Comparison of ENCODE assay signal across 13 cellular contexts in the genomic region with DNA sequence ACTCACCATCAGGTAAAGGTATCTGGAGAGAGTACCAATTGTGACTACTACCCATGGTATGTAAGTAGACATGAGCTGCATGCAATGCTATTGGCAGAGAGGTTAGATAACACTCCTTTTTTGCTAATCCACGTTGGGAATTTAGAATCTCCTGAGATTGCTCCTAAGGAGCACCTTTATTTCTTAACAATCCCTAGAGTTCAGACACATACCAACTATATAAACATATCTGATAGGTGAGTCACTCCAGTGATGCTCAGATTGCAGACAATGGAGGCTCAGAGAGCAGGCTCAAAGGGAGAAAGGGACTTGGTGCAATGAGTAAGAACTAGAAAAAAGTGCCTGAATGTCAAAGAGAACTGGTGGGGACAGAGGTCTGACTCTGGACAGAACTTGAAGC. TPM values are rescaled to one million over a fixed set of nuclear protein-coding genes. Genes with fewer than 3 reads are reported as not detected.
DNase-seq lines count a peak whose midpoint lies in the region; ATAC-seq and TF ChIP-seq lines count a peak whose summit lies in the region.
"Had no signal": no experiment of that assay in that cellular context is flagged by ENCODE, and none has a peak within 500 bp of the region (broad histone marks: within the 10 kb centered on the region; RNA-seq: fewer than 3 reads in every experiment).

No MANE protein-coding gene starts in this region.

- H3K27me3 ChIP-seq in brain microvascular endothelial cell (replicated peaks) = no peaks in the 10 kb centered on the region
- H3K27me3 ChIP-seq in lung (ENCODE audit: control insufficient read depth, insufficient read depth) = no peaks in the 10 kb centered on the region
- no peaks in the 10 kb centered on the region for H3K27me3 ChIP-seq in lower lobe of right lung (ENCODE audit: low read depth)
- H3K27me3 ChIP-seq: pancreas had no signal

- H3K36me3 ChIP-seq in brain microvascular endothelial cell (replicated peaks) (no peaks in the 10 kb centered on the region), lung (ENCODE audit: control insufficient read depth in 2 of 2, insufficient read depth in 2 of 2, low read length in 2 of 2) (no peaks in the 10 kb centered on the region), lower lobe of right lung (no peaks in the 10 kb centered on the region)
- H3K36me3 ChIP-seq: pancreas had no signal

- in situ Hi-C loops in brain microvascular endothelial cell (cut with HindIII; ENCODE audit: low pct_ligation_motif_present, low sequenced_read_pairs) (loop anchor here (25.0 kb wide), 1 partner anchor 184 kb away; no protein-coding TSS in a partner anchor), GM13976 (cut with MboI; ENCODE audit: low sequenced_read_pairs, unreplicated experiment) (loop anchor here (25.0 kb wide), 1 partner anchor 484 kb away; no protein-coding TSS in a partner anchor)

- H3K4me1 ChIP-seq in lung (ENCODE audit: control insufficient read depth in 2 of 2, insufficient read depth in 2 of 2, low read length in 2 of 2) (no peaks in the 10 kb centered on the region), lower lobe of right lung (no peaks in the 10 kb centered on the region)
- H3K4me1 ChIP-seq: pancreas had no signal

- 55 to 56% methylated on average over 1 of the region's 1 CpG for WGBS in lung, 2 donors
- 30 to 33% methylated on average over 1 of the region's 1 CpG for WGBS in lower leg skin, 2 donors

- H3K4me3 Mint-ChIP-seq in effector memory CD8-positive, alpha-beta T cell = no peak overlapping the region
- H3K4me3 Mint-ChIP-seq: dendritic cell treated with granulocyte-macrophage colony-stimulating factor and Interleukin-4, amounts not matched to agents 40 ng/mL and 50 ng/mL, for 4 days; T-helper 17 cell had no signal

- H3K27me3 Mint-ChIP-seq in effector memory CD8-positive, alpha-beta T cell = no peaks in the 10 kb centered on the region
- H3K27me3 Mint-ChIP-seq: dendritic cell treated with granulocyte-macrophage colony-stimulating factor and Interleukin-4, amounts not matched to agents 40 ng/mL and 50 ng/mL, for 4 days; T-helper 17 cell had no signal

- H3K4me1 Mint-ChIP-seq in effector memory CD8-positive, alpha-beta T cell (ENCODE audit: low read depth in 2 of 2) = peaks cover 44 to 47% of the 10 kb centered on the region in 2 donors

- DNase-seq in EH (ENCODE audit: low read depth) (peak; percentile 83), HT1080 (ENCODE audit: low read depth) (peak; percentile 96), brain microvascular endothelial cell (peak; percentile 83), lung (ENCODE audit: low spot score) (no peak), lower lobe of right lung (no peak), lower leg skin (ENCODE audit: low spot score in 2 of 2) (no peak), GM13976 (ENCODE audit: low spot score) (no peak)
- DNase-seq in effector memory CD8-positive, alpha-beta T cell = no peak
- DNase-seq: activated T-cell treated with anti-CD3 and anti-CD28 coated beads for 4 hours, NCI-H2227 treated with DMSO at 0.1 percent for 48 hours, pancreas, T-helper 17 cell had no signal

- ATAC-seq in lung (ENCODE audit: insufficient read depth, low FRiP score) (peak; percentile 15), lower lobe of right lung (no peak)
- ATAC-seq in effector memory CD8-positive, alpha-beta T cell (replicated peaks) = no peak
- ATAC-seq: T-helper 17 cell had no signal

- no peaks in the 10 kb centered on the region for H3K9me3 ChIP-seq in lung (ENCODE audit: control insufficient read depth in 2 of 2, insufficient read depth in 1 of 2, low read length in 1 of 2)
- H3K9me3 ChIP-seq in lower lobe of right lung = no peaks in the 10 kb centered on the region
- H3K9me3 ChIP-seq: pancreas had no signal

- intact Hi-C loops in lower lobe of right lung (cut with DNase I) = loop anchor here (10.0 kb wide), 1 partner anchor 207 kb away; no protein-coding TSS in a partner anchor
- intact Hi-C loops in lower leg skin (cut with DNase I; ENCODE audit: low total_unique reads) = no loop called here

- H3K27ac ChIP-seq in brain microvascular endothelial cell (no peak overlapping the region), lung (ENCODE audit: low read depth in 1 of 2, low read length in 1 of 2) (no peak overlapping the region), lower lobe of right lung (no peak overlapping the region)
- H3K27ac ChIP-seq: pancreas had no signal

- peaks cover 6% of the 10 kb centered on the region for H3K36me3 Mint-ChIP-seq in effector memory CD8-positive, alpha-beta T cell (ENCODE audit: insufficient read depth)

- no peaks in the 10 kb centered on the region for H3K9me3 Mint-ChIP-seq in effector memory CD8-positive, alpha-beta T cell
- H3K9me3 Mint-ChIP-seq: dendritic cell treated with granulocyte-macrophage colony-stimulating factor and Interleukin-4, amounts not matched to agents 40 ng/mL and 50 ng/mL, for 4 days had no signal

- H3K27ac Mint-ChIP-seq in effector memory CD8-positive, alpha-beta T cell = peak overlapping the region in 1 of 2 donors; percentile 68
- H3K27ac Mint-ChIP-seq: dendritic cell treated with granulocyte-macrophage colony-stimulating factor and Interleukin-4, amounts not matched to agents 40 ng/mL and 50 ng/mL, for 4 days; T-helper 17 cell had no signal

- no peak for TF ChIP-seq POLR2A in lower leg skin (IDR thresholded peaks at IDR 0.05)

- H3K4me3 ChIP-seq in brain microvascular endothelial cell (ENCODE audit: low read depth, low read length) (no peak overlapping the region), lung (no peak overlapping the region), lower lobe of right lung (no peak overlapping the region), lower leg skin (ENCODE audit: low read depth, poor library complexity, severe bottlenecking) (no peak overlapping the region)
- H3K4me3 ChIP-seq: pancreas had no signal

- TF ChIP-seq CTCF in brain microvascular endothelial cell (IDR thresholded peaks at IDR 0.05; ENCODE audit: low read depth, low read length, missing control alignments) (no peak), lung (IDR thresholded peaks at IDR 0.05; ENCODE audit: control extremely low read depth, extremely low read depth) (no peak), lower lobe of right lung (IDR thresholded peaks at IDR 0.05) (no peak), lower leg skin (IDR thresholded peaks at IDR 0.05) (no peak), GM13976 (IDR thresholded peaks at IDR 0.05; ENCODE audit: borderline replicate concordance, control extremely low read depth, extremely low read depth, insufficient read depth, missing control alignments) (no peak)

RNA-seq across cellular contexts. Expression of a gene that starts 21.7 kb away (rescaled TPM):
- total RNA-seq in HT1080 (2014; rRNA removed; shearing (Covaris generic)) = 29.7 and 30.0 TPM in 2 replicates
- polyA plus RNA-seq in HT1080 (2015; cell fraction: cytosol; rRNA removed) = 19.6 and 20.5 TPM in 2 replicates
- 14.3 and 19.0 TPM in 2 replicates for polyA plus RNA-seq in HT1080 (2015; cell fraction: nucleus; rRNA removed)
- total RNA-seq in lung (100 to 1,000 TPM in 1 of 2 donors, 10 to 100 TPM in 1; 85.8 to 130 TPM), lower lobe of right lung (74.4 TPM), lower leg skin (100 to 1,000 TPM; 123 to 132 (median 125) TPM)
- 10 to 100 TPM; 23.4 to 25.8 TPM for polyA plus RNA-seq in lung

RNA-seq across cellular contexts. Expression of a gene that starts 47.0 kb away (rescaled TPM):
- total RNA-seq in HT1080 (2014; rRNA removed; shearing (Covaris generic)) = 43.7 and 48.7 TPM in 2 replicates
- 40.7 and 50.4 TPM in 2 replicates for polyA plus RNA-seq in HT1080 (2015; cell fraction: cytosol; rRNA removed)
- 31.7 and 37.8 TPM in 2 replicates for polyA plus RNA-seq in HT1080 (2015; cell fraction: nucleus; rRNA removed)
- total RNA-seq in lung = 100 to 1,000 TPM in 1 of 2 donors, 10 to 100 TPM in 1; 60.0 to 106 TPM
- 10 to 100 TPM; 24.8 to 29.1 TPM for polyA plus RNA-seq in lung
- total RNA-seq in lower lobe of right lung = 44.4 TPM
- total RNA-seq in lower leg skin = 100 to 1,000 TPM in 1 of 4 donors, 10 to 100 TPM in 3; 67.1 to 102 (median 83.1) TPM

Comparison
In these comparisons a context has a peak if more than half of its experiments do, and no peak if none do; other contexts are left out.
1. DNase-seq: peak in EH (single experiment), HT1080 (single experiment) and brain microvascular endothelial cell (single experiment); none in lung (single experiment), lower lobe of right lung (single experiment), effector memory CD8-positive, alpha-beta T cell (0 of 3), lower leg skin (0 of 2) and GM13976 (single experiment).